Comparison of ENCODE assay signal across 14 cellular contexts in the genomic region with DNA sequence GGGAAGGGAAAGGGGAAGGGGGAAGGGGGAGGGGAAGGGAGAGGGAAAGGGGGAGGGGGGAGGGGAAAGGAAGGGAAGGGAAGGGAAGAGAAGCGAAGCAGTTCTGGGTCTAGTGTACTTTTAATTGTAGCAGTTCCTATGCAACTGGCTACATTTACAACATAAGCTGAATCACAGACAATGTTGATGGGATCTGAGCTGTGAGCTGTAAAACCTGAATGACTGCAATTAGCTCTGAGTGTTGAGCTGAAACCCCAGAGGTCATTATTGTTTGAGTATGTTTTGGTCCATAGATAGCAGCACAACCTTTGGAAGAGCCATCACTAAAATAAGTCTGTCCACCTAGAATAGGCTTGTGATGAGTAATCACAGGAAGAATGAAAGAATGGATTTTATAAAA. TPM values are rescaled to one million over a fixed set of nuclear protein-coding genes. Genes with fewer than 3 reads are reported as not detected.
DNase-seq lines count a peak whose midpoint lies in the region; FAIRE-seq and TF ChIP-seq lines count a peak whose summit lies in the region.
"Had no signal": no experiment of that assay in that cellular context is flagged by ENCODE, and none has a peak within 500 bp of the region (broad histone marks: within the 10 kb centered on the region; RNA-seq: fewer than 3 reads in every experiment).

No MANE protein-coding gene starts in this region.

- no peak overlapping the region for H2AFZ ChIP-seq in osteoblast (ENCODE audit: low read length)

- peak; percentile 11 for DNase-seq in NCI-H1436 (lab: John Stamatoyannopoulos, UW)
- DNase-seq in NCI-H1436 treated with DMSO at 0.1 percent for 48 hours (lab: John Stamatoyannopoulos, UW): no peak
- peak; percentile 76 for DNase-seq in NCI-H748 (lab: John Stamatoyannopoulos, UW; ENCODE audit: unreplicated experiment)
- DNase-seq in epithelial cell of esophagus (ENCODE audit: low read depth): peak; percentile 72
- DNase-seq in small intestine: peak; percentile 80
- DNase-seq in GM13976 (ENCODE audit: low spot score): no peak
- DNase-seq in osteoblast (ENCODE audit: insufficient read length, low spot score, missing footprints): no peak
- DNase-seq in substantia nigra (lab: John Stamatoyannopoulos, UW): no peak
- DNase-seq: DMS79 treated with DMSO at 0.1 percent for 48 hours, SK-N-SH, tibial artery had no signal

- H3K4me2 ChIP-seq in osteoblast (ENCODE audit: insufficient read depth, low read length): no peak overlapping the region
- H3K4me2 ChIP-seq: SK-N-SH had no signal

- no peaks in the 10 kb centered on the region for H3K36me3 ChIP-seq in small intestine (ENCODE audit: control insufficient read depth in 2 of 2, insufficient read depth in 2 of 2, low read length in 2 of 2)
- H3K36me3 ChIP-seq in osteoblast (ENCODE audit: insufficient read depth, low read length): no peaks in the 10 kb centered on the region
- H3K36me3 ChIP-seq: tibial artery had no signal

- TF ChIP-seq CTCF in epithelial cell of esophagus (IDR thresholded peaks at IDR 0.05; ENCODE audit: insufficient read depth, low read depth, low read length, missing control alignments): no peak
- TF ChIP-seq CTCF in GM13976 (IDR thresholded peaks at IDR 0.05; ENCODE audit: borderline replicate concordance, control extremely low read depth, extremely low read depth, insufficient read depth, missing control alignments): no peak
- no peak for TF ChIP-seq CTCF in osteoblast (IDR thresholded peaks at IDR 0.05; ENCODE audit: extremely low read depth, low read depth, low read length)

- in situ Hi-C loops in GM13976 (cut with MboI; ENCODE audit: low sequenced_read_pairs, unreplicated experiment): loop anchor here (10.0 to 25.0 kb wide), 2 partner anchors 103 to 211 kb away; partner anchors contain the start of gene ENTPD6

- no peak for FAIRE-seq in small intestine (lab: Jason Lieb, UNC)
- FAIRE-seq: keratinocyte, TTC549 had no signal

- H3K4me1 ChIP-seq in small intestine (ENCODE audit: control insufficient read depth in 2 of 2, insufficient read depth in 1 of 2, low read depth in 1 of 2, low read length in 1 of 2) (peaks cover 0 to 2% of the 10 kb centered on the region in 2 donors), osteoblast (ENCODE audit: insufficient read depth, low read length) (peaks cover 9% of the 10 kb centered on the region)

- H3K27ac ChIP-seq in small intestine (ENCODE audit: low read depth in 1 of 2, low read length in 1 of 2) (no peak overlapping the region), osteoblast (ENCODE audit: low read depth, low read length) (no peak overlapping the region), substantia nigra (ENCODE audit: low read depth, low read length, poor library complexity, severe bottlenecking) (no peak overlapping the region)
- H3K27ac ChIP-seq: BLaER1 treated with 17β-estradiol and CSF1 and Interleukin-3, amounts not matched to agents 10 nM and 100 nM; tibial artery had no signal

- H3K27me3 ChIP-seq in small intestine (ENCODE audit: control insufficient read depth in 2 of 2, insufficient read depth in 2 of 2, low read length in 2 of 2) (no peaks in the 10 kb centered on the region), osteoblast (ENCODE audit: insufficient read depth, low read length) (peaks cover 3% of the 10 kb centered on the region)
- H3K27me3 ChIP-seq: BLaER1 treated with 17β-estradiol and CSF1 and Interleukin-3, amounts not matched to agents 10 nM and 100 nM had no signal

- no peaks in the 10 kb centered on the region for H3K9me3 ChIP-seq in small intestine (ENCODE audit: control insufficient read depth, low read depth)
- peaks cover 3% of the 10 kb centered on the region for H3K9me3 ChIP-seq in osteoblast (ENCODE audit: low read depth, low read length)

- no peaks in the 10 kb centered on the region for H4K20me1 ChIP-seq in osteoblast (ENCODE audit: insufficient read depth, low read length)
- H4K20me1 ChIP-seq: BLaER1 treated with 17β-estradiol and CSF1 and Interleukin-3, amounts not matched to agents 10 nM and 100 nM had no signal

- H3K4me3 ChIP-seq in epithelial cell of esophagus (ENCODE audit: low read length): no peak overlapping the region
- no peak overlapping the region for H3K4me3 ChIP-seq in small intestine (ENCODE audit: low read depth in 1 of 2, low read length in 2 of 2)
- H3K4me3 ChIP-seq in osteoblast (ENCODE audit: insufficient read depth, low read length): no peak overlapping the region
- H3K4me3 ChIP-seq: BLaER1 treated with 17β-estradiol and CSF1 and Interleukin-3, amounts not matched to agents 10 nM and 100 nM; tibial artery had no signal

- no peaks in the 10 kb centered on the region for H3K79me2 ChIP-seq in osteoblast (ENCODE audit: insufficient read depth, low read length)

- 5 to 29% (median 25%) methylated on average over 1 of the region's 1 CpG for WGBS in small intestine, 3 donors

RNA-seq across cellular contexts. Expression of gene ABHD12, which starts 7.2 kb away (rescaled TPM):
- polyA plus RNA-seq in small intestine: 10 to 100 TPM; 28.0 to 64.0 (median 45.8) TPM
- 29.7 and 35.1 TPM in 2 replicates for total RNA-seq in osteoblast

RNA-seq across cellular contexts. Expression of gene GINS1, which starts 9.6 kb away (rescaled TPM):
- polyA plus RNA-seq in small intestine: 1 to 10 TPM in 1 of 3 donors, under 1 TPM in 2; 0.81 to 7.8 (median 0.89) TPM
- total RNA-seq in osteoblast: 2.2 and 2.4 TPM in 2 replicates

Comparison
In these comparisons a context has a peak if more than half of its experiments do, and no peak if none do; other contexts are left out.
1. DNase-seq: peak in NCI-H1436 (single experiment), NCI-H748 (single experiment), epithelial cell of esophagus (single experiment) and small intestine (single experiment); none in NCI-H1436 treated with DMSO at 0.1 percent for 48 hours (single experiment), GM13976 (single experiment), osteoblast (single experiment) and substantia nigra (0 of 49).